ENCODE assay signal across 23 cellular contexts in the genomic region with DNA sequence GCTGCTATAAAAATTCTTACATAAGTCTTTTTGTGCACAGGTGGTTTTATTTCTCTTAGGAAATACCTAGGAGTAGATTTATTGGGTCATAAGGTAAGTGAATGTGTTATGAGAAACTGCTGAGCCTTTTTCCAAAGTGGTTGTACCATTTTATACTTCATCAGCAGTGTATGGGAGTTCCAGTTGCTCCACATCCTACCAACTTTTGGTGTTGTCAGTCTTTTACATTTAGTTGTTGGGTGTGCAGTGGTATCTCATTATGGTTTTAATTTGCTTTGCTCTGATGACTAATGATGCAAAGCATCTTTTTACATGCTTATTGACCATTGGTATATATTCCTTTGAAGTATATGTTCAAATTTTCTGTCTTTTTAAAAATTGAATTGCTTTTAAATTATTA. TPM values are rescaled to one million over a fixed set of nuclear protein-coding genes. Genes with fewer than 3 reads are reported as not detected.
A peak's percentile ranks its signal among the peaks of the same experiment; 100 is the strongest.
DNase-seq lines count a peak whose midpoint lies in the region; ATAC-seq, FAIRE-seq and TF ChIP-seq lines count a peak whose summit lies in the region.
"Had no signal": no experiment of that assay in that cellular context is flagged by ENCODE, and none has a peak within 500 bp of the region (broad histone marks: within the 10 kb centered on the region; RNA-seq: fewer than 3 reads in every experiment).

No MANE protein-coding gene starts in this region.

- no peak for DNase-seq in HepG2 (ENCODE audit: low spot score)
- no peak for DNase-seq in right lobe of liver
- no peak for DNase-seq in adipocyte (ENCODE audit: low read depth)
- DNase-seq in NCI-H2171 (lab: John Stamatoyannopoulos, UW): no peak
- DNase-seq in AG20443 (ENCODE audit: low spot score): no peak
- DNase-seq: AML-193; BE2C; CD4-positive, alpha-beta T cell; CD8-positive, alpha-beta memory T cell; DMS 273 treated with DMSO at 0.1 percent for 48 hours; DMS79; EL; GDM1; H9; HFFc6 had no signal

- peaks cover 4% of the 10 kb centered on the region for H4K20me1 ChIP-seq in HepG2 (ENCODE audit: insufficient read depth, low read length)

- POLR2A ChIA-PET in HepG2 (lab: Yijun Ruan, JAX): interaction anchor here (2.7 kb wide), 1 partner anchor 78 kb away, joined by 6 read pairs; no protein-coding TSS in a partner anchor

- H3K4me3 ChIP-seq in HepG2 (replicated peaks in 1 of 3; ENCODE audit: insufficient read depth in 1 of 3, low read depth in 2 of 3, low read length in 3 of 3) (no peak overlapping the region), right lobe of liver (no peak overlapping the region), adipocyte (ENCODE audit: low read length) (peak overlapping the region; percentile 92), subcutaneous abdominal adipose tissue (ENCODE audit: low read depth in 1 of 5, low read length in 5 of 5) (peak overlapping the region in 2 of 5 donors; percentile 30 to 32)
- H3K4me3 ChIP-seq: BLaER1 treated with 17β-estradiol and CSF1 and Interleukin-3, amounts not matched to agents 10 nM and 100 nM; GM12878; GM23338 had no signal

- in situ Hi-C loops in HepG2 (cut with HindIII; ENCODE audit: extremely low pct_ligation_motif_present, low pct_unique_long_range_greater_than_20kb): no loop called here

- H3K27me3 ChIP-seq in HepG2 (ENCODE audit: control insufficient read depth in 1 of 2, insufficient read depth in 2 of 2, low read length in 2 of 2) (no peaks in the 10 kb centered on the region; a peak in 1 of 5 replicates), right lobe of liver (no peaks in the 10 kb centered on the region), adipocyte (replicated peaks; ENCODE audit: control insufficient read depth, insufficient read depth, low read length) (no peaks in the 10 kb centered on the region), subcutaneous abdominal adipose tissue (ENCODE audit: control insufficient read depth in 5 of 5, insufficient read depth in 4 of 5, low read length in 5 of 5) (no peaks in the 10 kb centered on the region)
- H3K27me3 ChIP-seq: BE2C; BLaER1 treated with 17β-estradiol and CSF1 and Interleukin-3, amounts not matched to agents 10 nM and 100 nM had no signal

- no peak overlapping the region for H2AFZ ChIP-seq in HepG2 (ENCODE audit: low read length)
- H2AFZ ChIP-seq: GM23338 had no signal

- H3K4me1 ChIP-seq in HepG2 (ENCODE audit: insufficient read depth, low read length) (peaks cover 48% of the 10 kb centered on the region), right lobe of liver (peaks cover 0 to 69% (median 9%) of the 10 kb centered on the region in 4 donors), adipocyte (ENCODE audit: control insufficient read depth, insufficient read depth, low read length) (peaks cover 30% of the 10 kb centered on the region), subcutaneous abdominal adipose tissue (ENCODE audit: control insufficient read depth in 5 of 5, insufficient read depth in 5 of 5, low read length in 5 of 5) (peaks cover 3 to 85% (median 79%) of the 10 kb centered on the region in 5 donors)
- H3K4me1 ChIP-seq: BE2C had no signal

- H3K36me3 ChIP-seq in HepG2 (replicated peaks in 1 of 2; ENCODE audit: control insufficient read depth in 1 of 2, insufficient read depth in 2 of 2, low read length in 2 of 2) (no peaks in the 10 kb centered on the region; a peak in 2 of 5 replicates), right lobe of liver (no peaks in the 10 kb centered on the region), adipocyte (ENCODE audit: control insufficient read depth, insufficient read depth, low read length, severe bottlenecking) (peaks cover 6% of the 10 kb centered on the region), subcutaneous abdominal adipose tissue (ENCODE audit: control insufficient read depth in 5 of 5, insufficient read depth in 5 of 5, low read length in 5 of 5) (peaks cover 0 to 7% (median 4%) of the 10 kb centered on the region in 5 donors)
- H3K36me3 ChIP-seq: BE2C had no signal

- no peak overlapping the region for H3K9ac ChIP-seq in HepG2 (ENCODE audit: insufficient read depth, low read depth, low read length)
- no peak overlapping the region for H3K9ac ChIP-seq in adipocyte (ENCODE audit: low read length)
- H3K9ac ChIP-seq in subcutaneous abdominal adipose tissue (ENCODE audit: low read length in 5 of 5): no peak overlapping the region
- H3K9ac ChIP-seq: BLaER1 treated with 17β-estradiol and CSF1 and Interleukin-3, amounts not matched to agents 10 nM and 100 nM had no signal

- no peak for TF ChIP-seq RAD21 in HepG2 (CRISPR knock-in tag; IDR thresholded peaks at IDR 0.05)

- BruUV-seq in HepG2 (replicated peaks; lab: Mats Ljungman, UMichigan): no TSS peak

- intact Hi-C loops in HepG2 (cut with micrococcal nuclease; ENCODE audit: unreplicated experiment) (no loop called here), right lobe of liver (cut with DNase I) (no loop called here)

- TF ChIP-seq CTCF in HepG2 (CRISPR knock-in tag; IDR thresholded peaks at IDR 0.05): no peak
- TF ChIP-seq CTCF in right lobe of liver (IDR thresholded peaks at IDR 0.05): no peak

- no peak for FAIRE-seq in HepG2 (lab: Jason Lieb, UNC)
- FAIRE-seq: A204.1, D721Med, GM12878, GM19239 had no signal

- CTCF ChIA-PET in HepG2 (lab: Yijun Ruan, JAX; ENCODE audit: low intra/inter-chr PET ratio, low total read pairs): no interaction called here

- ATAC-seq in HepG2 (no peak), right lobe of liver (no peak)
- ATAC-seq: GM12878, GM23338 had no signal

- H3K9me3 ChIP-seq in HepG2 (ENCODE audit: low read length) (no peaks in the 10 kb centered on the region), right lobe of liver (no peaks in the 10 kb centered on the region), adipocyte (ENCODE audit: control insufficient read depth, low read length) (no peaks in the 10 kb centered on the region), subcutaneous abdominal adipose tissue (ENCODE audit: control insufficient read depth in 5 of 5, low read length in 5 of 5) (no peaks in the 10 kb centered on the region)
- H3K9me3 ChIP-seq: BE2C had no signal

- H3K27ac ChIP-seq in HepG2 (ENCODE audit: extremely low read length, insufficient read depth, low read length) (no peak overlapping the region), right lobe of liver (no peak overlapping the region), subcutaneous abdominal adipose tissue (ENCODE audit: low read depth, low read length) (peak overlapping the region; percentile 99)
- H3K27ac ChIP-seq: 22Rv1; BLaER1 treated with 17β-estradiol and CSF1 and Interleukin-3, amounts not matched to agents 10 nM and 100 nM had no signal

- TF ChIP-seq POLR2A in HepG2 (IDR thresholded peaks at IDR 0.05; ENCODE audit: insufficient read depth in 1 of 2, low read depth in 2 of 2, low read length in 2 of 2) (no peak), right lobe of liver (IDR thresholded peaks at IDR 0.05) (no peak)

- H3K4me2 ChIP-seq in HepG2 (ENCODE audit: low read depth, low read length): peak overlapping the region; percentile 30; the same call in 1 of the 2 replicates
- H3K4me2 ChIP-seq: GM23338 had no signal

- TF ChIP-seq EP300 in HepG2 (IDR thresholded peaks at IDR 0.05; ENCODE audit: low read depth in 2 of 2, low read length in 2 of 2) (no peak), HepG2 (CRISPR knock-in tag; IDR thresholded peaks at IDR 0.05; ENCODE audit: borderline replicate concordance) (no peak)

- H3K79me2 ChIP-seq in HepG2 (ENCODE audit: insufficient read depth, low read length): peaks cover 70% of the 10 kb centered on the region

TF ChIP-seq in HepG2, 621 proteins besides CTCF, POLR2A, EP300 and RAD21:
- TF ChIP-seq CHD4 (IDR thresholded peaks at IDR 0.05; ENCODE audit: borderline replicate concordance, low read length) (no peak), ZNF7 (CRISPR knock-in tag; IDR thresholded peaks at IDR 0.05) (peak; percentile 91)

RNA-seq across cellular contexts. Expression of gene CAT, which starts 3.1 kb away (rescaled TPM):
- 136 and 180 TPM in 2 replicates for total RNA-seq in HepG2 (2016; rRNA removed; fragmentation: Illumina TruSeq; extraction: Trizol)
- 9.7 and 10.8 TPM in 2 replicates for total RNA-seq in HepG2 (2016; cell fraction: cytosol; rRNA removed; fragmentation: Illumina TruSeq; extraction: Trizol; ENCODE audit: low read depth)
- total RNA-seq in HepG2 (2016; cell fraction: insoluble cytoplasmic fraction; rRNA removed; fragmentation: Illumina TruSeq; extraction: Trizol): 129 and 184 TPM in 2 replicates
- total RNA-seq in HepG2 (2016; cell fraction: membrane; rRNA removed; fragmentation: Illumina TruSeq; extraction: Trizol): 22.3 and 26.9 TPM in 2 replicates
- 83.1 and 95.5 TPM in 2 replicates for total RNA-seq in HepG2 (2016; cell fraction: nucleus; rRNA removed; fragmentation: Illumina TruSeq; extraction: Trizol)
- polyA plus RNA-seq in HepG2 (2011; rRNA removed): 73.9 and 107 TPM in 2 replicates
- 70.1 and 74.0 TPM in 2 replicates for polyA plus RNA-seq in HepG2 (2011; cell fraction: cytosol; rRNA removed)
- 59.3 and 67.4 TPM in 2 replicates for polyA plus RNA-seq in HepG2 (2011; cell fraction: nucleus; rRNA removed)
- 33.8 and 46.3 TPM in 2 replicates for polyA plus RNA-seq in HepG2 (2012)
- polyA plus RNA-seq in HepG2 (2016; cell fraction: cytosol; fragmentation: Illumina TruSeq; extraction: Trizol; ENCODE audit: low read depth): 5.5 and 6.6 TPM in 2 replicates
- polyA plus RNA-seq in HepG2 (2016; cell fraction: insoluble cytoplasmic fraction; fragmentation: Illumina TruSeq; extraction: Trizol; ENCODE audit: low read depth): 172 and 182 TPM in 2 replicates
- polyA plus RNA-seq in HepG2 (2016; cell fraction: membrane; fragmentation: Illumina TruSeq; extraction: Trizol; ENCODE audit: low read depth): 13.9 and 15.2 TPM in 2 replicates
- 118 and 119 TPM in 2 replicates for polyA plus RNA-seq in HepG2 (2016; cell fraction: nucleus; fragmentation: Illumina TruSeq; extraction: Trizol; ENCODE audit: insufficient read depth, low read depth)
- polyA minus RNA-seq in HepG2 (2011; rRNA and poly(A)+ RNA removed; ENCODE audit: low replicate concordance): 63.3 and 108 TPM in 2 replicates
- polyA minus RNA-seq in HepG2 (2011; cell fraction: cytosol; rRNA and poly(A)+ RNA removed): 36.8 and 38.2 TPM in 2 replicates
- 68.1 and 83.4 TPM in 2 replicates for polyA minus RNA-seq in HepG2 (2011; cell fraction: nucleus; rRNA and poly(A)+ RNA removed)
- total RNA-seq in right lobe of liver: 100 to 1,000 TPM; 212 to 450 (median 330) TPM
